Comparison of ENCODE assay signal across 1 cellular context in genomic region chr16:2039286-2040030, GRCh38.
A peak's percentile ranks its signal among the peaks of the same experiment; 100 is the strongest.
TF ChIP-seq lines count a peak whose summit lies in the region.

No MANE protein-coding gene starts in this region.

TF ChIP-seq in HepG2, 621 proteins besides CTCF, POLR2A, EP300 and RAD21 (continued from another document and continues in another):
- no peak for TF ChIP-seq MLXIP (CRISPR knock-in tag; IDR thresholded peaks at IDR 0.05; ENCODE audit: borderline replicate concordance)
- TF ChIP-seq ZSCAN29 (CRISPR knock-in tag; conservative IDR thresholded peaks at IDR 0.05), result peak; percentile 68; the same call in 1 of the 2 replicates
- TF ChIP-seq ZC3H13 (CRISPR knock-in tag; IDR thresholded peaks at IDR 0.05), result peak; percentile 78
- TF ChIP-seq, protein P1, sequence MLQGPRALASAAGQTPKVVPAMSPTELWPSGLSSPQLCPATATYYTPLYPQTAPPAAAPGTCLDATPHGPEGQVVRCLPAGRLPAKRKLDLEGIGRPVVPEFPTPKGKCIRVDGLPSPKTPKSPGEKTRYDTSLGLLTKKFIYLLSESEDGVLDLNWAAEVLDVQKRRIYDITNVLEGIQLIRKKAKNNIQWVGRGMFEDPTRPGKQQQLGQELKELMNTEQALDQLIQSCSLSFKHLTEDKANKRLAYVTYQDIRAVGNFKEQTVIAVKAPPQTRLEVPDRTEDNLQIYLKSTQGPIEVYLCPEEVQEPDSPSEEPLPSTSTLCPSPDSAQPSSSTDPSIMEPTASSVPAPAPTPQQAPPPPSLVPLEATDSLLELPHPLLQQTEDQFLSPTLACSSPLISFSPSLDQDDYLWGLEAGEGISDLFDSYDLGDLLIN (CRISPR knock-in tag; IDR thresholded peaks at IDR 0.05; ENCODE audit: borderline replicate concordance), result no peak
- peak; percentile 24 for TF ChIP-seq ZBTB38 (CRISPR knock-in tag; IDR thresholded peaks at IDR 0.05)
- no peak for TF ChIP-seq HNRNPUL1 (IDR thresholded peaks at IDR 0.05; ENCODE audit: low read depth, low read length)
- TF ChIP-seq, protein P2, sequence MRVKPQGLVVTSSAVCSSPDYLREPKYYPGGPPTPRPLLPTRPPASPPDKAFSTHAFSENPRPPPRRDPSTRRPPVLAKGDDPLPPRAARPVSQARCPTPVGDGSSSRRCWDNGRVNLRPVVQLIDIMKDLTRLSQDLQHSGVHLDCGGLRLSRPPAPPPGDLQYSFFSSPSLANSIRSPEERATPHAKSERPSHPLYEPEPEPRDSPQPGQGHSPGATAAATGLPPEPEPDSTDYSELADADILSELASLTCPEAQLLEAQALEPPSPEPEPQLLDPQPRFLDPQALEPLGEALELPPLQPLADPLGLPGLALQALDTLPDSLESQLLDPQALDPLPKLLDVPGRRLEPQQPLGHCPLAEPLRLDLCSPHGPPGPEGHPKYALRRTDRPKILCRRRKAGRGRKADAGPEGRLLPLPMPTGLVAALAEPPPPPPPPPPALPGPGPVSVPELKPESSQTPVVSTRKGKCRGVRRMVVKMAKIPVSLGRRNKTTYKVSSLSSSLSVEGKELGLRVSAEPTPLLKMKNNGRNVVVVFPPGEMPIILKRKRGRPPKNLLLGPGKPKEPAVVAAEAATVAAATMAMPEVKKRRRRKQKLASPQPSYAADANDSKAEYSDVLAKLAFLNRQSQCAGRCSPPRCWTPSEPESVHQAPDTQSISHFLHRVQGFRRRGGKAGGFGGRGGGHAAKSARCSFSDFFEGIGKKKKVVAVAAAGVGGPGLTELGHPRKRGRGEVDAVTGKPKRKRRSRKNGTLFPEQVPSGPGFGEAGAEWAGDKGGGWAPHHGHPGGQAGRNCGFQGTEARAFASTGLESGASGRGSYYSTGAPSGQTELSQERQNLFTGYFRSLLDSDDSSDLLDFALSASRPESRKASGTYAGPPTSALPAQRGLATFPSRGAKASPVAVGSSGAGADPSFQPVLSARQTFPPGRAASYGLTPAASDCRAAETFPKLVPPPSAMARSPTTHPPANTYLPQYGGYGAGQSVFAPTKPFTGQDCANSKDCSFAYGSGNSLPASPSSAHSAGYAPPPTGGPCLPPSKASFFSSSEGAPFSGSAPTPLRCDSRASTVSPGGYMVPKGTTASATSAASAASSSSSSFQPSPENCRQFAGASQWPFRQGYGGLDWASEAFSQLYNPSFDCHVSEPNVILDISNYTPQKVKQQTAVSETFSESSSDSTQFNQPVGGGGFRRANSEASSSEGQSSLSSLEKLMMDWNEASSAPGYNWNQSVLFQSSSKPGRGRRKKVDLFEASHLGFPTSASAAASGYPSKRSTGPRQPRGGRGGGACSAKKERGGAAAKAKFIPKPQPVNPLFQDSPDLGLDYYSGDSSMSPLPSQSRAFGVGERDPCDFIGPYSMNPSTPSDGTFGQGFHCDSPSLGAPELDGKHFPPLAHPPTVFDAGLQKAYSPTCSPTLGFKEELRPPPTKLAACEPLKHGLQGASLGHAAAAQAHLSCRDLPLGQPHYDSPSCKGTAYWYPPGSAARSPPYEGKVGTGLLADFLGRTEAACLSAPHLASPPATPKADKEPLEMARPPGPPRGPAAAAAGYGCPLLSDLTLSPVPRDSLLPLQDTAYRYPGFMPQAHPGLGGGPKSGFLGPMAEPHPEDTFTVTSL (CRISPR knock-in tag; IDR thresholded peaks at IDR 0.05; ENCODE audit: borderline replicate concordance), result peak; percentile 82; the same call in 1 of the 2 replicates
- TF ChIP-seq ZNF484 (CRISPR knock-in tag; IDR thresholded peaks at IDR 0.05; ENCODE audit: borderline replicate concordance, low read depth), result no peak
- TF ChIP-seq RFXANK (CRISPR knock-in tag; IDR thresholded peaks at IDR 0.05), result no peak
- TF ChIP-seq ZNF468 (CRISPR knock-in tag; IDR thresholded peaks at IDR 0.05), result no peak
- no peak for TF ChIP-seq SRSF4 (IDR thresholded peaks at IDR 0.05; ENCODE audit: low read depth, low read length, poor library complexity, severe bottlenecking)
- TF ChIP-seq, protein P3, sequence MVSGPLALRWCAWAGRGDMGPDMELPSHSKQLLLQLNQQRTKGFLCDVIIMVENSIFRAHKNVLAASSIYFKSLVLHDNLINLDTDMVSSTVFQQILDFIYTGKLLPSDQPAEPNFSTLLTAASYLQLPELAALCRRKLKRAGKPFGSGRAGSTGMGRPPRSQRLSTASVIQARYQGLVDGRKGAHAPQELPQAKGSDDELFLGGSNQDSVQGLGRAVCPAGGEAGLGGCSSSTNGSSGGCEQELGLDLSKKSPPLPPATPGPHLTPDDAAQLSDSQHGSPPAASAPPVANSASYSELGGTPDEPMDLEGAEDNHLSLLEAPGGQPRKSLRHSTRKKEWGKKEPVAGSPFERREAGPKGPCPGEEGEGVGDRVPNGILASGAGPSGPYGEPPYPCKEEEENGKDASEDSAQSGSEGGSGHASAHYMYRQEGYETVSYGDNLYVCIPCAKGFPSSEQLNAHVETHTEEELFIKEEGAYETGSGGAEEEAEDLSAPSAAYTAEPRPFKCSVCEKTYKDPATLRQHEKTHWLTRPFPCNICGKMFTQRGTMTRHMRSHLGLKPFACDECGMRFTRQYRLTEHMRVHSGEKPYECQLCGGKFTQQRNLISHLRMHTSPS (CRISPR knock-in tag; IDR thresholded peaks at IDR 0.05; ENCODE audit: low read depth), result peak; percentile 99
- TF ChIP-seq ZNF644 (CRISPR knock-in tag; IDR thresholded peaks at IDR 0.05; ENCODE audit: low read depth), result no peak
- TF ChIP-seq, protein P4, sequence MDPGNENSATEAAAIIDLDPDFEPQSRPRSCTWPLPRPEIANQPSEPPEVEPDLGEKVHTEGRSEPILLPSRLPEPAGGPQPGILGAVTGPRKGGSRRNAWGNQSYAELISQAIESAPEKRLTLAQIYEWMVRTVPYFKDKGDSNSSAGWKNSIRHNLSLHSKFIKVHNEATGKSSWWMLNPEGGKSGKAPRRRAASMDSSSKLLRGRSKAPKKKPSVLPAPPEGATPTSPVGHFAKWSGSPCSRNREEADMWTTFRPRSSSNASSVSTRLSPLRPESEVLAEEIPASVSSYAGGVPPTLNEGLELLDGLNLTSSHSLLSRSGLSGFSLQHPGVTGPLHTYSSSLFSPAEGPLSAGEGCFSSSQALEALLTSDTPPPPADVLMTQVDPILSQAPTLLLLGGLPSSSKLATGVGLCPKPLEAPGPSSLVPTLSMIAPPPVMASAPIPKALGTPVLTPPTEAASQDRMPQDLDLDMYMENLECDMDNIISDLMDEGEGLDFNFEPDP (CRISPR knock-in tag; conservative IDR thresholded peaks at IDR 0.05), result no peak
- 0 out of 2 replicates have a peak, but pooled peaks have one; percentile 45 for TF ChIP-seq MLX (CRISPR knock-in tag; IDR thresholded peaks at IDR 0.05)
- TF ChIP-seq ZNF737 (CRISPR knock-in tag; IDR thresholded peaks at IDR 0.05; ENCODE audit: borderline replicate concordance), result no peak
- no peak for TF ChIP-seq SP2 (CRISPR knock-in tag; IDR thresholded peaks at IDR 0.05)
- TF ChIP-seq HNRNPK (IDR thresholded peaks at IDR 0.05; ENCODE audit: low read depth, low read length, poor library complexity, severe bottlenecking), result peak; percentile 44
- TF ChIP-seq ZNF543 (CRISPR knock-in tag; IDR thresholded peaks at IDR 0.05), result peak; percentile 59; the same call in 1 of the 2 replicates
- TF ChIP-seq, protein P5, sequence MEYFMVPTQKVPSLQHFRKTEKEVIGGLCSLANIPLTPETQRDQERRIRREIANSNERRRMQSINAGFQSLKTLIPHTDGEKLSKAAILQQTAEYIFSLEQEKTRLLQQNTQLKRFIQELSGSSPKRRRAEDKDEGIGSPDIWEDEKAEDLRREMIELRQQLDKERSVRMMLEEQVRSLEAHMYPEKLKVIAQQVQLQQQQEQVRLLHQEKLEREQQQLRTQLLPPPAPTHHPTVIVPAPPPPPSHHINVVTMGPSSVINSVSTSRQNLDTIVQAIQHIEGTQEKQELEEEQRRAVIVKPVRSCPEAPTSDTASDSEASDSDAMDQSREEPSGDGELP (IDR thresholded peaks at IDR 0.05; ENCODE audit: borderline replicate concordance, low read depth), result peak; percentile 96
- TF ChIP-seq RBM22 (optimal IDR thresholded peaks at IDR 0.05; ENCODE audit: low read length), result peak; percentile 49
- no peak for TF ChIP-seq ZNF841 (CRISPR knock-in tag; IDR thresholded peaks at IDR 0.05; ENCODE audit: borderline replicate concordance)
- no peak for TF ChIP-seq TEAD2 (CRISPR knock-in tag; IDR thresholded peaks at IDR 0.05)
- TF ChIP-seq NCOA2 (CRISPR knock-in tag; IDR thresholded peaks at IDR 0.05), result peak; percentile 58
- no peak for TF ChIP-seq MAFG (CRISPR knock-in tag; IDR thresholded peaks at IDR 0.05)
- TF ChIP-seq, protein P6, sequence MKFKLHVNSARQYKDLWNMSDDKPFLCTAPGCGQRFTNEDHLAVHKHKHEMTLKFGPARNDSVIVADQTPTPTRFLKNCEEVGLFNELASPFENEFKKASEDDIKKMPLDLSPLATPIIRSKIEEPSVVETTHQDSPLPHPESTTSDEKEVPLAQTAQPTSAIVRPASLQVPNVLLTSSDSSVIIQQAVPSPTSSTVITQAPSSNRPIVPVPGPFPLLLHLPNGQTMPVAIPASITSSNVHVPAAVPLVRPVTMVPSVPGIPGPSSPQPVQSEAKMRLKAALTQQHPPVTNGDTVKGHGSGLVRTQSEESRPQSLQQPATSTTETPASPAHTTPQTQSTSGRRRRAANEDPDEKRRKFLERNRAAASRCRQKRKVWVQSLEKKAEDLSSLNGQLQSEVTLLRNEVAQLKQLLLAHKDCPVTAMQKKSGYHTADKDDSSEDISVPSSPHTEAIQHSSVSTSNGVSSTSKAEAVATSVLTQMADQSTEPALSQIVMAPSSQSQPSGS (CRISPR knock-in tag; IDR thresholded peaks at IDR 0.05), result no peak
- no peak for TF ChIP-seq PRPF4 (IDR thresholded peaks at IDR 0.05; ENCODE audit: low read depth, low read length, poor library complexity, severe bottlenecking)
- TF ChIP-seq MIER3 (CRISPR knock-in tag; IDR thresholded peaks at IDR 0.05; ENCODE audit: borderline replicate concordance), result peak; percentile 81; the same call in 1 of the 2 replicates
- 0 out of 2 replicates have a peak, but pooled peaks have one; percentile 18 for TF ChIP-seq MEIS1 (CRISPR knock-in tag; IDR thresholded peaks at IDR 0.05; ENCODE audit: borderline replicate concordance)
- no peak for TF ChIP-seq RFXAP (CRISPR knock-in tag; IDR thresholded peaks at IDR 0.05; ENCODE audit: borderline replicate concordance)
- TF ChIP-seq ZSCAN12 (CRISPR knock-in tag; IDR thresholded peaks at IDR 0.05), result no peak
- peak; percentile 94 for TF ChIP-seq ZGPAT (CRISPR knock-in tag; IDR thresholded peaks at IDR 0.05)
- TF ChIP-seq, protein P7, sequence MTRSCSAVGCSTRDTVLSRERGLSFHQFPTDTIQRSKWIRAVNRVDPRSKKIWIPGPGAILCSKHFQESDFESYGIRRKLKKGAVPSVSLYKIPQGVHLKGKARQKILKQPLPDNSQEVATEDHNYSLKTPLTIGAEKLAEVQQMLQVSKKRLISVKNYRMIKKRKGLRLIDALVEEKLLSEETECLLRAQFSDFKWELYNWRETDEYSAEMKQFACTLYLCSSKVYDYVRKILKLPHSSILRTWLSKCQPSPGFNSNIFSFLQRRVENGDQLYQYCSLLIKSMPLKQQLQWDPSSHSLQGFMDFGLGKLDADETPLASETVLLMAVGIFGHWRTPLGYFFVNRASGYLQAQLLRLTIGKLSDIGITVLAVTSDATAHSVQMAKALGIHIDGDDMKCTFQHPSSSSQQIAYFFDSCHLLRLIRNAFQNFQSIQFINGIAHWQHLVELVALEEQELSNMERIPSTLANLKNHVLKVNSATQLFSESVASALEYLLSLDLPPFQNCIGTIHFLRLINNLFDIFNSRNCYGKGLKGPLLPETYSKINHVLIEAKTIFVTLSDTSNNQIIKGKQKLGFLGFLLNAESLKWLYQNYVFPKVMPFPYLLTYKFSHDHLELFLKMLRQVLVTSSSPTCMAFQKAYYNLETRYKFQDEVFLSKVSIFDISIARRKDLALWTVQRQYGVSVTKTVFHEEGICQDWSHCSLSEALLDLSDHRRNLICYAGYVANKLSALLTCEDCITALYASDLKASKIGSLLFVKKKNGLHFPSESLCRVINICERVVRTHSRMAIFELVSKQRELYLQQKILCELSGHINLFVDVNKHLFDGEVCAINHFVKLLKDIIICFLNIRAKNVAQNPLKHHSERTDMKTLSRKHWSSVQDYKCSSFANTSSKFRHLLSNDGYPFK (CRISPR knock-in tag; IDR thresholded peaks at IDR 0.05; ENCODE audit: borderline replicate concordance), result peak; percentile 64; the same call in 1 of the 2 replicates
- TF ChIP-seq ZKSCAN8 (CRISPR knock-in tag; IDR thresholded peaks at IDR 0.05; ENCODE audit: borderline replicate concordance), result peak; percentile 75; the same call in 1 of the 2 replicates
- TF ChIP-seq NR2F6 (IDR thresholded peaks at IDR 0.05), result peak; percentile 95
- TF ChIP-seq NR2F6 (CRISPR knock-in tag; IDR thresholded peaks at IDR 0.05), result peak; percentile 97
- peak; percentile 54 for TF ChIP-seq YEATS4 (CRISPR knock-in tag; IDR thresholded peaks at IDR 0.05; ENCODE audit: borderline replicate concordance)
- TF ChIP-seq ZNF260 (CRISPR knock-in tag; IDR thresholded peaks at IDR 0.05; ENCODE audit: borderline replicate concordance, low read depth), result no peak
- TF ChIP-seq HES4 (CRISPR knock-in tag; IDR thresholded peaks at IDR 0.05; ENCODE audit: borderline replicate concordance), result 0 out of 2 replicates have a peak, but pooled peaks have one; percentile 43
